18 cellular contexts compared by ENCODE assay signal in the genomic region with DNA sequence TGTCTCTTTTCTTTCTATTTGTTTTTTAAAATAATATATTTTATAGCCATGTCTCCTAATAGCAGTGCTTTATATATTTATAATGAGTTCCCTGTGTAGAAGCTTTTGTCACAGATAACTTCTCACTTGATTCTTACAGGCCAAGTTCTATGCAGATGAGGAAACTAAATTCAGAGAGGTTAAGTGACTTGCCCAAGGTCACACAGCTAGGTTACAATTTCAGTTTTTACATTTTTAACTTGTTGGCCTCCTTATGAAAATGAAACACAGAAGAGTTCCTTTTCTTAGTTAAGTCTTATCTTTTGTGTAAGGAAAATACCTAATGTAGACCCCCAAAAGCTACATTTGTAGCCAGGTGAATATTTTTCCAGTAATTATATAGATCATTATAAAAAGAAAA.
A peak's percentile ranks its signal among the peaks of the same experiment; 100 is the strongest.
DNase-seq lines count a peak whose midpoint lies in the region; ATAC-seq, FAIRE-seq and TF ChIP-seq lines count a peak whose summit lies in the region.
"Had no signal": no experiment of that assay in that cellular context is flagged by ENCODE, and none has a peak within 500 bp of the region (broad histone marks: within the 10 kb centered on the region; RNA-seq: fewer than 3 reads in every experiment).

No MANE protein-coding gene starts in this region.

- ATAC-seq in RWPE2 (ENCODE audit: low read depth) = no peak
- ATAC-seq in GM23338 = no peak
- no peak for ATAC-seq in HG03280 (IDR thresholded peaks at IDR 0.05; ENCODE audit: unreplicated experiment)

- H3K9me3 ChIP-seq in RWPE2 (ENCODE audit: severe bottlenecking) (no peaks in the 10 kb centered on the region), endothelial cell of umbilical vein (replicated peaks; ENCODE audit: control insufficient read depth, insufficient read depth, low read length) (no peaks in the 10 kb centered on the region), keratinocyte (ENCODE audit: control insufficient read depth, low read depth, low read length) (no peaks in the 10 kb centered on the region)

- POLR2A ChIA-PET in endothelial cell of umbilical vein (lab: Charles Lee) = no interaction called here

- H3K9me3 Mint-ChIP-seq in GM23338 = no peaks in the 10 kb centered on the region

- H3K79me2 ChIP-seq in endothelial cell of umbilical vein (ENCODE audit: control insufficient read depth, insufficient read depth, low read length) = no peaks in the 10 kb centered on the region
- H3K79me2 ChIP-seq in keratinocyte (ENCODE audit: control insufficient read depth, insufficient read depth, low read length) = no peaks in the 10 kb centered on the region
- no peaks in the 10 kb centered on the region for H3K79me2 ChIP-seq in GM23338 (replicated peaks; ENCODE audit: insufficient read depth)

- H3F3A ChIP-seq in GM23338 (replicated peaks; ENCODE audit: low read depth) = no peaks in the 10 kb centered on the region

- peaks cover 3% of the 10 kb centered on the region; the same call in 2 of the 3 replicates for H3K4me1 Mint-ChIP-seq in GM23338
- H3K4me1 Mint-ChIP-seq: CD4-positive, alpha-beta memory T cell had no signal

- no peak for TF ChIP-seq POLR2A in endothelial cell of umbilical vein (IDR thresholded peaks at IDR 0.05; ENCODE audit: low read depth, low read length)

- H3K27me3 Mint-ChIP-seq in GM23338 (ENCODE audit: insufficient read depth, low read depth, poor library complexity) = no peaks in the 10 kb centered on the region

- H3K4me2 ChIP-seq in endothelial cell of umbilical vein (ENCODE audit: insufficient read depth, low read length) (no peak overlapping the region), keratinocyte (ENCODE audit: control insufficient read depth, extremely low read depth, insufficient read depth, low read depth, low read length) (no peak overlapping the region), GM23338 (no peak overlapping the region)

- H3K36me3 Mint-ChIP-seq in GM23338 (ENCODE audit: low read depth) = no peaks in the 10 kb centered on the region
- H3K36me3 Mint-ChIP-seq: CD4-positive, alpha-beta memory T cell had no signal

- no peak overlapping the region for H3K9ac ChIP-seq in endothelial cell of umbilical vein (replicated peaks; ENCODE audit: extremely low read depth, insufficient read depth, low read length)
- no peak overlapping the region for H3K9ac ChIP-seq in keratinocyte (ENCODE audit: control insufficient read depth, extremely low read depth, insufficient read depth, low read length)

- H4K20me1 ChIP-seq in endothelial cell of umbilical vein (replicated peaks; ENCODE audit: control insufficient read depth, extremely low read depth, insufficient read depth, low read length) (no peaks in the 10 kb centered on the region), keratinocyte (ENCODE audit: control insufficient read depth, extremely low read depth, insufficient read depth, low read length) (no peaks in the 10 kb centered on the region), GM23338 (replicated peaks; ENCODE audit: insufficient read depth) (no peaks in the 10 kb centered on the region)

- H3K27ac ChIP-seq in RWPE2 (ENCODE audit: poor library complexity, severe bottlenecking) = peak overlapping the region; percentile 72
- peak overlapping the region; percentile 96 for H3K27ac ChIP-seq in endothelial cell of umbilical vein (ENCODE audit: insufficient read depth, low read depth, low read length)
- peak overlapping the region; percentile 62 for H3K27ac ChIP-seq in keratinocyte (ENCODE audit: control insufficient read depth, insufficient read depth, low read length)
- H3K27ac ChIP-seq in GM23338 (ENCODE audit: low read depth) = no peak overlapping the region

- H3K9me1 ChIP-seq in endothelial cell of umbilical vein (replicated peaks; ENCODE audit: control insufficient read depth, extremely low read depth, insufficient read depth, low read length) (no peaks in the 10 kb centered on the region), keratinocyte (ENCODE audit: control insufficient read depth, extremely low read depth, insufficient read depth, low read length) (no peaks in the 10 kb centered on the region)

- TF ChIP-seq CTCF in RWPE2 (IDR thresholded peaks at IDR 0.05; ENCODE audit: poor library complexity, severe bottlenecking) (no peak), endothelial cell of umbilical vein (IDR thresholded peaks at IDR 0.05; ENCODE audit: extremely low read depth in 1 of 2, insufficient read depth in 1 of 2, low read depth in 1 of 2, low read length in 2 of 2) (no peak), keratinocyte (optimal IDR thresholded peaks at IDR 0.05 in 1 of 3, IDR thresholded peaks at IDR 0.05 in 1 of 3, conservative IDR thresholded peaks at IDR 0.05 in 1 of 3; ENCODE audit: extremely low read depth in 1 of 3, insufficient read depth in 2 of 3, low read length in 3 of 3) (no peak), GM23338 (conservative IDR thresholded peaks at IDR 0.05; ENCODE audit: low read depth in 2 of 2) (no peak)

- no peak for FAIRE-seq in endothelial cell of umbilical vein (lab: Jason Lieb, UNC)
- FAIRE-seq in keratinocyte (lab: Jason Lieb, UNC) = no peak
- FAIRE-seq: GM12891, GM18507 had no signal

- DNase-seq in RWPE2 (ENCODE audit: low spot score) = no peak
- no peak for DNase-seq in endothelial cell of umbilical vein (ENCODE audit: low read depth, low spot score)
- DNase-seq in keratinocyte (ENCODE audit: low read depth, low spot score) = no peak
- no peak for DNase-seq in GM23338 (ENCODE audit: low spot score)
- DNase-seq in RPMI8226 = no peak
- no peak for DNase-seq in activated T-cell treated with anti-CD3 and anti-CD28 coated beads, Interleukin-2, amount 50 U/mL, for 48 hours
- DNase-seq: C1 segment of cervical spinal cord; Calu3; CD4-positive, alpha-beta memory T cell; COR-L47; DMS53; DMS79 treated with DMSO at 0.1 percent for 48 hours; GF-D8; GOT3; H7 had no signal

- no peak overlapping the region for H3K27ac Mint-ChIP-seq in GM23338
- H3K27ac Mint-ChIP-seq: CD4-positive, alpha-beta memory T cell had no signal

- H3K4me3 Mint-ChIP-seq in GM23338 = no peak overlapping the region
- H3K4me3 Mint-ChIP-seq: CD4-positive, alpha-beta memory T cell had no signal

- dilution Hi-C loops in endothelial cell of umbilical vein (cut with MboI; ENCODE audit: extremely low pct_ligation_motif_present, low sequenced_read_pairs) = no loop called here
- dilution Hi-C loops in keratinocyte (cut with MboI; ENCODE audit: extremely low pct_ligation_motif_present, low sequenced_read_pairs) = no loop called here

- H3K9me2 ChIP-seq in GM23338 (ENCODE audit: insufficient read depth) = no peaks in the 10 kb centered on the region

- no peaks in the 10 kb centered on the region for H3K36me3 ChIP-seq in RWPE2 (ENCODE audit: low read depth)
- no peaks in the 10 kb centered on the region for H3K36me3 ChIP-seq in endothelial cell of umbilical vein (ENCODE audit: control insufficient read depth in 2 of 2, extremely low read depth in 1 of 2, insufficient read depth in 2 of 2, low read length in 2 of 2)
- H3K36me3 ChIP-seq in keratinocyte (ENCODE audit: control insufficient read depth in 2 of 2, extremely low read depth in 1 of 2, insufficient read depth in 2 of 2, low read length in 2 of 2) = no peaks in the 10 kb centered on the region
- H3K36me3 ChIP-seq in GM23338 (ENCODE audit: insufficient read depth) = no peaks in the 10 kb centered on the region

- H3K4me1 ChIP-seq in RWPE2 (ENCODE audit: insufficient read depth, poor library complexity, severe bottlenecking) (peaks cover 52% of the 10 kb centered on the region), endothelial cell of umbilical vein (ENCODE audit: control insufficient read depth, extremely low read depth, insufficient read depth, low read length) (peaks cover 66% of the 10 kb centered on the region), keratinocyte (ENCODE audit: control insufficient read depth, extremely low read depth, insufficient read depth, low read length) (peaks cover 37% of the 10 kb centered on the region), GM23338 (ENCODE audit: insufficient read depth) (peaks cover 4% of the 10 kb centered on the region; the same call in 1 of the 2 replicates)

- no peak overlapping the region for H2AFZ ChIP-seq in endothelial cell of umbilical vein (ENCODE audit: low read depth, low read length)
- H2AFZ ChIP-seq in keratinocyte (ENCODE audit: control insufficient read depth, low read length) = no peak overlapping the region
- no peak overlapping the region for H2AFZ ChIP-seq in GM23338

- CTCF ChIA-PET in endothelial cell of umbilical vein (lab: Charles Lee) = interaction anchor here (1.1 to 7.5 kb wide), 4 partner anchors 62 to 301 kb away, joined by 3 to 52 read pairs (median 22); no protein-coding TSS in a partner anchor

- no TSS peak for BruUV-seq in endothelial cell of umbilical vein (replicated peaks; lab: Mats Ljungman, UMichigan)

- intact Hi-C loops in endothelial cell of umbilical vein (cut with micrococcal nuclease) = loop anchor here (10.0 kb wide), 1 partner anchor 1166 kb away; a partner anchor contains a TSS

- H3K4me3 ChIP-seq in RWPE2 (ENCODE audit: severe bottlenecking) = no peak overlapping the region
- H3K4me3 ChIP-seq in endothelial cell of umbilical vein (replicated peaks in 1 of 3; ENCODE audit: insufficient read depth in 1 of 3, low read depth in 1 of 3, low read length in 3 of 3) = no peak overlapping the region
- no peak overlapping the region for H3K4me3 ChIP-seq in keratinocyte (ENCODE audit: control insufficient read depth in 2 of 3, extremely low read depth in 1 of 3, insufficient read depth in 2 of 3, low read depth in 1 of 3, low read length in 3 of 3)
- no peak overlapping the region for H3K4me3 ChIP-seq in GM23338

- H3K27me3 ChIP-seq in RWPE2 (ENCODE audit: insufficient read depth, poor library complexity, severe bottlenecking) (no peaks in the 10 kb centered on the region), endothelial cell of umbilical vein (ENCODE audit: control insufficient read depth in 2 of 2, insufficient read depth in 2 of 2, low read length in 2 of 2) (no peaks in the 10 kb centered on the region), keratinocyte (ENCODE audit: control insufficient read depth, extremely low read depth, insufficient read depth, low read length) (no peaks in the 10 kb centered on the region), GM23338 (ENCODE audit: insufficient read depth) (no peaks in the 10 kb centered on the region)

TF ChIP-seq in endothelial cell of umbilical vein, 7 proteins besides CTCF, POLR2A, EP300 and RAD21:
- no peak for TF ChIP-seq JUN (IDR thresholded peaks at IDR 0.05; ENCODE audit: borderline replicate concordance, insufficient read depth, insufficient read length, low read depth)

TF ChIP-seq in GM23338, 12 proteins besides CTCF, POLR2A, EP300 and RAD21 (continues in another document):
- TF ChIP-seq ZNF114 (CRISPR knock-in tag; IDR thresholded peaks at IDR 0.05) (no peak), EZH2 (IDR thresholded peaks at IDR 0.05; ENCODE audit: low read depth, unreplicated experiment) (no peak), JUNB (IDR thresholded peaks at IDR 0.05; ENCODE audit: unreplicated experiment) (no peak), NANOG (IDR thresholded peaks at IDR 0.05; ENCODE audit: borderline replicate concordance) (no peak), STAT1 (IDR thresholded peaks at IDR 0.05; ENCODE audit: unreplicated experiment) (no peak), POLR2AphosphoS5 (IDR thresholded peaks at IDR 0.05; ENCODE audit: low read depth) (no peak)
